ENCODE assay signal across 14 cellular contexts in the genomic region with DNA sequence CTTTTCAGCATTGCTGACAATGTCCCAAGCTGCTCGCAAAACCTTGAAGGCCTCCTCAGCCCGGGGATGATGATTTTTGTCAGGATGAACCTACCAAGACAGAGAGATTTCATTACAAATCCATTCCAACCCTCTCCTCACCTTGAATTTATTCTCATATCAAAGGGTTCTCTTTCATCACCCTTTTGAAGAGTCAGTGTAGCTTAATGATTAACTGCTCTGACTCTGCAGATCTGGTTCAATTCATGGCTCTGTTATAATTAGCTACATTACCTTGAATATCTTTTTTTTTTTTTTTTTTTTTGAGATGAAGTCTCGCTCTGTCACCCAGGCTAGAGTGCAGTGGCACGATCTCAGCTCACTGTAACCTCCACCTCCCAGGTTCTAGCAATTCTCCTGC. TPM values are rescaled to one million over a fixed set of nuclear protein-coding genes. Genes with fewer than 3 reads are reported as not detected.
DNase-seq lines count a peak whose midpoint lies in the region; ATAC-seq lines count a peak whose summit lies in the region.
"Had no signal": no experiment of that assay in that cellular context is flagged by ENCODE, and none has a peak within 500 bp of the region (broad histone marks: within the 10 kb centered on the region; RNA-seq: fewer than 3 reads in every experiment).

No MANE protein-coding gene starts in this region.

- peak overlapping the region; percentile 87 for H3K27ac Mint-ChIP-seq in activated T-cell treated with anti-CD3 and anti-CD28 coated beads, Interleukin-2, amount 50 U/mL, for 24 hours
- H3K27ac Mint-ChIP-seq in T-cell = peak overlapping the region; percentile 65 to 87

- DNase-seq in activated T-cell treated with anti-CD3 and anti-CD28 coated beads, Interleukin-2, amount 50 U/mL, for 24 hours = no peak
- no peak for DNase-seq in activated T-cell treated with anti-CD3 and anti-CD28 coated beads, Interleukin-2, amount 50 U/mL, for 4 hours
- DNase-seq in T-cell (no peak), epithelial cell of prostate (ENCODE audit: low read depth, low spot score) (no peak), renal cortical epithelial cell (ENCODE audit: low read depth) (peak; percentile 74), NCI-H2107 (lab: John Stamatoyannopoulos, UW) (no peak), KBM-7 (no peak)
- DNase-seq: aorta, dermis blood vessel endothelial cell, NCI-H187, NCI-H524 treated with DMSO at 0.1 percent for 48 hours, RPMI8226, spleen had no signal

- no peaks in the 10 kb centered on the region for H3K9me3 Mint-ChIP-seq in activated T-cell treated with anti-CD3 and anti-CD28 coated beads, Interleukin-2, amount 50 U/mL, for 24 hours
- no peaks in the 10 kb centered on the region for H3K9me3 Mint-ChIP-seq in activated T-cell treated with anti-CD3 and anti-CD28 coated beads, Interleukin-2, amount 50 U/mL, for 4 hours
- H3K9me3 Mint-ChIP-seq in T-cell = no peaks in the 10 kb centered on the region

- CTCF ChIA-PET in T-cell (lab: Charles Lee) = interaction anchor here (0.5 to 0.6 kb wide), 2 partner anchors 84 to 166 kb away, joined by 5 to 6 read pairs; no protein-coding TSS in a partner anchor

- peaks cover 27% of the 10 kb centered on the region for H3K36me3 Mint-ChIP-seq in activated T-cell treated with anti-CD3 and anti-CD28 coated beads, Interleukin-2, amount 50 U/mL, for 24 hours (ENCODE audit: low read depth)
- peaks cover 39% of the 10 kb centered on the region for H3K36me3 Mint-ChIP-seq in activated T-cell treated with anti-CD3 and anti-CD28 coated beads, Interleukin-2, amount 50 U/mL, for 4 hours (ENCODE audit: insufficient read depth)
- H3K36me3 Mint-ChIP-seq in T-cell = peaks cover 31% of the 10 kb centered on the region

- H3K4me3 Mint-ChIP-seq in activated T-cell treated with anti-CD3 and anti-CD28 coated beads, Interleukin-2, amount 50 U/mL, for 24 hours = no peak overlapping the region
- H3K4me3 Mint-ChIP-seq in activated T-cell treated with anti-CD3 and anti-CD28 coated beads, Interleukin-2, amount 50 U/mL, for 4 hours = no peak overlapping the region
- H3K4me3 Mint-ChIP-seq in T-cell = no peak overlapping the region

- no peak for ATAC-seq in activated T-cell treated with anti-CD3 and anti-CD28 coated beads, Interleukin-2, amount 50 U/mL, for 4 hours
- ATAC-seq in T-cell (replicated peaks in 1 of 4) = no peak
- no peak for ATAC-seq in HG03354 (IDR thresholded peaks at IDR 0.05; ENCODE audit: poor library complexity, severe bottlenecking, unreplicated experiment)

- POLR2A ChIA-PET in T-cell (lab: Charles Lee) = interaction anchor here in 1 of 2 donors (0.6 kb wide), 1 partner anchor 319 kb away, joined by 3 read pairs; no protein-coding TSS in a partner anchor

- H3K27me3 Mint-ChIP-seq in activated T-cell treated with anti-CD3 and anti-CD28 coated beads, Interleukin-2, amount 50 U/mL, for 24 hours = no peaks in the 10 kb centered on the region
- H3K27me3 Mint-ChIP-seq in activated T-cell treated with anti-CD3 and anti-CD28 coated beads, Interleukin-2, amount 50 U/mL, for 4 hours (ENCODE audit: low read depth) = no peaks in the 10 kb centered on the region
- no peaks in the 10 kb centered on the region for H3K27me3 Mint-ChIP-seq in T-cell

- H3K27ac ChIP-seq in epithelial cell of prostate = peak overlapping the region; percentile 16

- H3K4me1 Mint-ChIP-seq in activated T-cell treated with anti-CD3 and anti-CD28 coated beads, Interleukin-2, amount 50 U/mL, for 24 hours (ENCODE audit: low read depth) = peaks cover 67% of the 10 kb centered on the region
- H3K4me1 Mint-ChIP-seq in activated T-cell treated with anti-CD3 and anti-CD28 coated beads, Interleukin-2, amount 50 U/mL, for 4 hours (ENCODE audit: low read depth) = peaks cover 44% of the 10 kb centered on the region
- H3K4me1 Mint-ChIP-seq in T-cell = peaks cover 49 to 69% (median 52%) of the 10 kb centered on the region in 3 donors

- in situ Hi-C loops in KBM-7 (cut with MboI; ENCODE audit: low pct_unique_long_range_greater_than_20kb, low sequenced_read_pairs) = no loop called here

RNA-seq across cellular contexts. Expression of a gene that starts 5.6 kb away (rescaled TPM):
- total RNA-seq in activated T-cell treated with anti-CD3 and anti-CD28 coated beads, Interleukin-2, amount 50 U/mL, for 4 hours = 10 to 100 TPM; 45.9 to 57.0 (median 49.9) TPM
- 10 to 100 TPM; 19.0 to 46.8 (median 41.6) TPM for total RNA-seq in T-cell
- total RNA-seq in renal cortical epithelial cell = 35.5 and 67.0 TPM in 2 replicates

RNA-seq across cellular contexts. Expression of a gene that starts 5.9 kb away (rescaled TPM):
- total RNA-seq in activated T-cell treated with anti-CD3 and anti-CD28 coated beads, Interleukin-2, amount 50 U/mL, for 4 hours = 10 to 100 TPM; 65.8 to 78.5 (median 69.6) TPM
- total RNA-seq in T-cell (10 to 100 TPM; 36.9 to 50.3 (median 46.8) TPM), renal cortical epithelial cell (123 and 141 TPM in 2 replicates)

RNA-seq across cellular contexts. Expression of a gene that starts 6.0 kb away (rescaled TPM):
- total RNA-seq in activated T-cell treated with anti-CD3 and anti-CD28 coated beads, Interleukin-2, amount 50 U/mL, for 4 hours = 10 to 100 TPM; 32.4 to 38.2 (median 33.5) TPM
- total RNA-seq in T-cell (10 to 100 TPM; 21.5 to 34.5 (median 30.7) TPM), renal cortical epithelial cell (65.5 and 66.7 TPM in 2 replicates)

RNA-seq across cellular contexts. Expression of a gene that starts 19.3 kb away (rescaled TPM):
- not detected for total RNA-seq in activated T-cell treated with anti-CD3 and anti-CD28 coated beads, Interleukin-2, amount 50 U/mL, for 4 hours
- total RNA-seq in T-cell (not detected), renal cortical epithelial cell (1.0 and 2.6 TPM in 2 replicates)
